Comparison of ENCODE assay signal across 8 cellular contexts in the genomic region with DNA sequence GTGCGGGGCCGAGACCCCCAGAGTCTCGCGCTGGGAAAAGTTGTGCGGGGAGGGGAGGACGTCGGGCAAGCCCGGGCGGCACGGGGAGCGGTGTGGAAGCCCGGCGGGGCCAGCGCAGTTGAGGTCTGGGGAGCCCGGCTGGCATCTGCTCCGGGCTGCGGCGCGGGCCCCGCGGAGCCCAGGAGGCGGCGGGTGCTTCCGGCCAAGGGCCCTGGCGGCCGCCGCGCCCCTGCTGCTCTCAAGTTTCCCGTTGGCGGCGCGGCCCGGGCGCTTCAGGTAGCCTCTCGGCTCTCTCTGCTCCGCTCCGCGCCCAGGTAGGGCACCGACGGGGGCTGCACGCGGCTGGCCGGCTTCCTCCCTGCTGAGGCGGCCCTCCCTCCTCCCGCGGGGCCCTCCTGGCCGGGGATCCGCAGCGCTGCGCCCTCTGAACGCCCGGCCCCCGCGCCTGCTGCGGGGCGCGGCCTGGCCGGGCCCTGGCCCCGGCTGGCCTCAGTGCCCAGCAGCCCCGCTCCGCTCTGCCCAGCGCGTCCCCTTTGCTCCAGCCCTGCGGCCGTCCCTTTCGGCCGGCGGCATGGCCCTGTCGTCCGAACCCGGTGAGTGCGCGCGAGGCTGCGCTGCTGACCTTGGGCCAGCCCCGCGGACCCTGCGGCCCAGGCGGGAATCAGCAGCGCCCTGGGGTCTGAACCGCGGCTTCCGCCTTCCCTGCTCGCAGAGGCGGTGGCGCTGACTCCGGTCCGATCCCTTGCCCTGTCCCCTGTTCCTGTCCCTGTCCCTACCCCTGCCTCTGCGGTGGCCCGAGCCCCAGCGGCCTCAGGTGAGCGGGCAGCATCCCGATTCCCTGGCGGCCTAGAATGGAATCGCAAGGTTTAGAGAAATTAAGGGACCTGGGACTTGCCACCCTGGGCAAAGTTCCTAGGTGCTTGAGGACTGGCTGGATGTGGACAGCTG. TPM values are rescaled to one million over a fixed set of nuclear protein-coding genes. Genes with fewer than 3 reads are reported as not detected.
DNase-seq lines count a peak whose midpoint lies in the region; ATAC-seq lines count a peak whose summit lies in the region.

No MANE protein-coding gene starts in this region.

- 3% methylated on average over 81 of the region's 95 CpGs for WGBS in mesenchymal stem cell

- peak overlapping the region; percentile 72 for H2AFZ ChIP-seq in mesenchymal stem cell (ENCODE audit: low read depth, low read length)

- H3K4ac ChIP-seq in mesenchymal stem cell (ENCODE audit: low read depth in 1 of 2, low read length in 2 of 2), result peak overlapping the region; percentile 47 to 82

- peak overlapping the region; percentile 69 to 72 for H3K4me3 ChIP-seq in mesenchymal stem cell (ENCODE audit: insufficient read depth in 1 of 2, low read depth in 1 of 2, low read length in 2 of 2)

- peak overlapping the region; percentile 85 for H3K4me3 Mint-ChIP-seq in activated CD4-positive, alpha-beta memory T cell treated with anti-CD3 and anti-CD28 coated beads for 36 hours
- H3K4me3 Mint-ChIP-seq in stimulated activated naive CD8-positive, alpha-beta T cell treated with anti-CD3 and anti-CD28 coated beads, Interleukin-15, amount 100 ng/mL, for 72 hours, result peak overlapping the region; percentile 86 to 94

- in situ Hi-C loops in G401 (cut with HindIII; ENCODE audit: low sequenced_read_pairs) (no loop called here), KBM-7 (cut with MboI; ENCODE audit: low pct_unique_long_range_greater_than_20kb, low sequenced_read_pairs) (no loop called here)

- H3K79me1 ChIP-seq in mesenchymal stem cell (replicated peaks; ENCODE audit: low read length, poor library complexity, severe bottlenecking), result peaks cover 11% of the 10 kb centered on the region

- H3K4me1 Mint-ChIP-seq in activated CD4-positive, alpha-beta memory T cell treated with anti-CD3 and anti-CD28 coated beads for 36 hours (ENCODE audit: low read depth), result peaks cover 53% of the 10 kb centered on the region
- peaks cover 75% of the 10 kb centered on the region for H3K4me1 Mint-ChIP-seq in stimulated activated naive CD8-positive, alpha-beta T cell treated with anti-CD3 and anti-CD28 coated beads, Interleukin-15, amount 100 ng/mL, for 72 hours

- peak overlapping the region; percentile 80 for H3K9ac ChIP-seq in mesenchymal stem cell (ENCODE audit: low read length)

- H3K4me2 ChIP-seq in mesenchymal stem cell (ENCODE audit: low read length, poor library complexity, severe bottlenecking), result peak overlapping the region; percentile 90

- no peaks in the 10 kb centered on the region for H3K9me3 Mint-ChIP-seq in activated CD4-positive, alpha-beta memory T cell treated with anti-CD3 and anti-CD28 coated beads for 36 hours
- H3K9me3 Mint-ChIP-seq in stimulated activated naive CD8-positive, alpha-beta T cell treated with anti-CD3 and anti-CD28 coated beads, Interleukin-15, amount 100 ng/mL, for 72 hours, result no peaks in the 10 kb centered on the region

- ATAC-seq in stimulated activated naive CD8-positive, alpha-beta T cell treated with anti-CD3 and anti-CD28 coated beads, Interleukin-15, amount 100 ng/mL, for 72 hours, result peak; percentile 69
- ATAC-seq in HG03045 (IDR thresholded peaks at IDR 0.05; ENCODE audit: unreplicated experiment), result no peak
- no peak for ATAC-seq in GM19035 (IDR thresholded peaks at IDR 0.05; ENCODE audit: unreplicated experiment)

- no peak overlapping the region for H2BK5ac ChIP-seq in mesenchymal stem cell (ENCODE audit: low read depth, low read length, poor library complexity, severe bottlenecking)

- H2AK5ac ChIP-seq in mesenchymal stem cell (ENCODE audit: low read length, severe bottlenecking), result no peak overlapping the region

- peak; percentile 66 for DNase-seq in G401 (ENCODE audit: low spot score)
- DNase-seq in KBM-7, result peak; percentile 36
- DNase-seq in activated CD4-positive, alpha-beta memory T cell treated with anti-CD3 and anti-CD28 coated beads for 36 hours, result peak; percentile 68
- peak; percentile 14 for DNase-seq in effector CD8-positive, alpha-beta T cell (lab: John Stamatoyannopoulos, UW)
- peak; percentile 35 for DNase-seq in mesenchymal stem cell
- DNase-seq in stimulated activated naive CD8-positive, alpha-beta T cell treated with anti-CD3 and anti-CD28 coated beads, Interleukin-15, amount 100 ng/mL, for 72 hours, result peak; percentile 65 to 66

- no peak overlapping the region for H3K27ac ChIP-seq in mesenchymal stem cell (ENCODE audit: low read length, poor library complexity, severe bottlenecking)

- POLR2A ChIA-PET in activated CD4-positive, alpha-beta memory T cell treated with anti-CD3 and anti-CD28 coated beads for 36 hours (lab: Charles Lee), result interaction anchor here (0.9 to 2.7 kb wide), 5 partner anchors 9 to 358 kb away, joined by 4 to 8 read pairs (median 5); a partner anchor contains a TSS

- H3K36me3 Mint-ChIP-seq in activated CD4-positive, alpha-beta memory T cell treated with anti-CD3 and anti-CD28 coated beads for 36 hours, result no peaks in the 10 kb centered on the region

- H3K18ac ChIP-seq in mesenchymal stem cell (ENCODE audit: low read depth in 1 of 2, low read length in 2 of 2), result peak overlapping the region; percentile 79 to 87

- peak overlapping the region; percentile 26 to 54 for H3K23ac ChIP-seq in mesenchymal stem cell (ENCODE audit: low read length in 2 of 2)

- H4K8ac ChIP-seq in mesenchymal stem cell (ENCODE audit: low read length), result peak overlapping the region; percentile 99

- intact Hi-C loops in activated CD4-positive, alpha-beta memory T cell treated with anti-CD3 and anti-CD28 coated beads for 36 hours (cut with micrococcal nuclease), result loop anchor here (10.0 kb wide), 1 partner anchor 1766 kb away; a partner anchor contains a TSS

- peak overlapping the region; percentile 19 to 80 for H2BK12ac ChIP-seq in mesenchymal stem cell (ENCODE audit: low read length in 2 of 2)

- peak overlapping the region; percentile 91 for H3K27ac Mint-ChIP-seq in activated CD4-positive, alpha-beta memory T cell treated with anti-CD3 and anti-CD28 coated beads for 36 hours
- H3K27ac Mint-ChIP-seq in stimulated activated naive CD8-positive, alpha-beta T cell treated with anti-CD3 and anti-CD28 coated beads, Interleukin-15, amount 100 ng/mL, for 72 hours, result peak overlapping the region; percentile 96 to 99

- peaks cover 34% of the 10 kb centered on the region for H3K4me1 ChIP-seq in mesenchymal stem cell (ENCODE audit: control insufficient read depth, insufficient read depth, low read depth, low read length)

- H2BK15ac ChIP-seq in mesenchymal stem cell (ENCODE audit: low read depth, poor library complexity, severe bottlenecking), result peak overlapping the region; percentile 76

- peak overlapping the region; percentile 97 for H2BK120ac ChIP-seq in mesenchymal stem cell (ENCODE audit: low read depth, low read length)

- CTCF ChIA-PET in activated CD4-positive, alpha-beta memory T cell treated with anti-CD3 and anti-CD28 coated beads for 36 hours (lab: Charles Lee), result interaction anchor here (0.6 to 8.8 kb wide), 5 partner anchors 11 to 1733 kb away, joined by 3 to 74 read pairs (median 4); a partner anchor contains a TSS

- H3K9me3 ChIP-seq in mesenchymal stem cell (ENCODE audit: control insufficient read depth, low read length), result no peaks in the 10 kb centered on the region

- H3K27me3 ChIP-seq in mesenchymal stem cell (ENCODE audit: control insufficient read depth in 1 of 2, insufficient read depth in 1 of 2, low read length in 2 of 2), result no peaks in the 10 kb centered on the region

- no peaks in the 10 kb centered on the region for H3K36me3 ChIP-seq in mesenchymal stem cell (ENCODE audit: control insufficient read depth in 1 of 2, insufficient read depth in 2 of 2, low read depth in 1 of 2, low read length in 2 of 2)

- H3K27me3 Mint-ChIP-seq in activated CD4-positive, alpha-beta memory T cell treated with anti-CD3 and anti-CD28 coated beads for 36 hours, result no peaks in the 10 kb centered on the region
- H3K27me3 Mint-ChIP-seq in stimulated activated naive CD8-positive, alpha-beta T cell treated with anti-CD3 and anti-CD28 coated beads, Interleukin-15, amount 100 ng/mL, for 72 hours, result no peaks in the 10 kb centered on the region

- peak overlapping the region in 1 of 2 experiments; percentile 18 for H3K14ac ChIP-seq in mesenchymal stem cell (ENCODE audit: low read length in 2 of 2)

- peak overlapping the region; percentile 93 for H4K91ac ChIP-seq in mesenchymal stem cell (ENCODE audit: low read length)

RNA-seq across cellular contexts. Expression of a gene that starts 4.3 kb away (rescaled TPM):
- 0.54 and 1.8 TPM in 2 replicates for total RNA-seq in G401 (2014; rRNA removed; shearing (Covaris generic))
- 10 to 100 TPM; 25.5 to 25.7 TPM for total RNA-seq in activated CD4-positive, alpha-beta memory T cell treated with anti-CD3 and anti-CD28 coated beads for 36 hours
- polyA plus RNA-seq in mesenchymal stem cell (2013, experiment 1 of 2), result 19.4 TPM
- polyA plus RNA-seq in mesenchymal stem cell (2013, experiment 2 of 2), result 19.7 TPM

Comparison
In these comparisons a context has a peak if more than half of its experiments do, and no peak if none do; other contexts are left out.
1. DNase-seq: peak in every context shown above with its lines; median percentile 68 in activated CD4-positive, alpha-beta memory T cell treated with anti-CD3 and anti-CD28 coated beads for 36 hours; 66 in G401; 66 in stimulated activated naive CD8-positive, alpha-beta T cell treated with anti-CD3 and anti-CD28 coated beads, Interleukin-15, amount 100 ng/mL, for 72 hours; 36 in KBM-7; 35 in mesenchymal stem cell; 14 in effector CD8-positive, alpha-beta T cell.